ENCODE assay signal across 8 cellular contexts in the genomic region with DNA sequence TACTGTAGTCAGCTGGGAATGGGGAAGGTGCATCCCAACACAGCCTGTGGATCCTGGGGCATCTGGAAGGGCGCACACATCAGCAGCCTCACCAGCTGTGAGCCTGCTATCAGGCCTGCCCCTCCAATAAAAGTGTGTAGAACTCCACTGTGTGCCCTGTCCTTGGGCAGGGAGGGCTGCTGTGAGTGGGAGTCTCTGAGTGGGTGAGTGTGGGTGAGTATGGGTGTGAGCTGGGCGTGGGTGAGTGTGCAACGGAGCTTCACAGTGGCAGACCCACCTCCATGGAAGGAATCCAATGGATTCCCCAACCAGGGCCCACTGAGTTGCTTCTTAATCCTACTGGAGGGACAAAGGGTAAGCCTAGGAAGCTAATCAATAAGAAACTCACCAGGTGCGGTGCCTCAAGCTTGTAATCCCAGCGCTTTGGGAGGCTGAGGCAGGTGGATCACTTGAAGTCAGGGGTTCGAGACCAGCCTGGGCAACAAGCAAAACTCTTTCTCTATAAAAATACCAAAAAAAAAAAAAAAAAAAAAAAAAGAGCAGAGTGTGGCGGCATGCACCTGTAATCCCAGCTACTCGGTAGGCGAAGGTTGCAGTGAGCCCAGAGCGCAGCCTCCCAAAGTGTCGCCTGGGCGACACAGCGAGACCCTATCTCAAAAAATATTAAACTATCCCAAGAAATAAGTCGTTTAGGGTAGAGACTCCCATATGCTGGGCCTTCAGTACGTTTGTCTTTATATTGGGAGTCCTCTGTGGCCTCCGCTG. TPM values are rescaled to one million over a fixed set of nuclear protein-coding genes. Genes with fewer than 3 reads are reported as not detected.
A peak's percentile ranks its signal among the peaks of the same experiment; 100 is the strongest.
DNase-seq lines count a peak whose midpoint lies in the region; ATAC-seq and TF ChIP-seq lines count a peak whose summit lies in the region.

No MANE protein-coding gene starts in this region.

- peak overlapping the region in 9 of 10 donors; percentile 58 to 96 (median 82) for H3K4me3 ChIP-seq in heart right ventricle
- H3K4me3 ChIP-seq in muscle layer of duodenum (ENCODE audit: low read depth in 1 of 2, low read length in 2 of 2) = peak overlapping the region; percentile 81 to 88
- no peak overlapping the region for H3K4me3 ChIP-seq in aorta (ENCODE audit: low read length in 2 of 2)

- POLR2A ChIA-PET in MCF 10A (lab: Yijun Ruan, JAX) = interaction anchor here (0.7 to 2.3 kb wide), 12 partner anchors 11 to 68 kb away, joined by 3 to 15 read pairs (median 5); a partner anchor contains a TSS

- H3K4me1 ChIP-seq in heart right ventricle (peaks cover 0 to 36% (median 24%) of the 10 kb centered on the region in 9 donors), muscle layer of duodenum (ENCODE audit: control insufficient read depth in 1 of 2, insufficient read depth in 2 of 2, low read length in 2 of 2) (peaks cover 7 to 26% of the 10 kb centered on the region in 2 donors), aorta (ENCODE audit: control insufficient read depth in 1 of 2, insufficient read depth in 2 of 2, low read length in 2 of 2) (no peaks in the 10 kb centered on the region)

- no peak for TF ChIP-seq CTCF in heart right ventricle (IDR thresholded peaks at IDR 0.05)
- no peak for TF ChIP-seq CTCF in MCF 10A (IDR thresholded peaks at IDR 0.05; ENCODE audit: unreplicated experiment)

- H3K27ac ChIP-seq in heart right ventricle (peak overlapping the region in 8 of 10 donors; percentile 77 to 97 (median 90)), muscle layer of duodenum (ENCODE audit: low read length) (no peak overlapping the region), aorta (ENCODE audit: low read depth in 1 of 2, low read length in 2 of 2) (no peak overlapping the region)

- H3K27ac Mint-ChIP-seq in MCF 10A (ENCODE audit: low read depth, unreplicated experiment) = peak overlapping the region; percentile 84

- no peaks in the 10 kb centered on the region for H3K27me3 Mint-ChIP-seq in MCF 10A (ENCODE audit: insufficient read depth, unreplicated experiment)

- H3K36me3 ChIP-seq in heart right ventricle (peaks cover 3 to 50% (median 41%) of the 10 kb centered on the region in 9 donors), muscle layer of duodenum (ENCODE audit: control insufficient read depth in 1 of 2, insufficient read depth in 2 of 2, low read length in 2 of 2) (peaks cover 33 to 49% of the 10 kb centered on the region in 2 donors), aorta (ENCODE audit: control insufficient read depth in 1 of 2, insufficient read depth in 2 of 2, low read length in 1 of 2) (peaks cover 6 to 8% of the 10 kb centered on the region in 2 donors)

- H3K9me3 ChIP-seq in heart right ventricle (no peaks in the 10 kb centered on the region), muscle layer of duodenum (ENCODE audit: control insufficient read depth in 1 of 2, low read length in 2 of 2) (no peaks in the 10 kb centered on the region), aorta (ENCODE audit: control insufficient read depth, low read length) (no peaks in the 10 kb centered on the region)

- 75 to 76% methylated on average over 16 of the region's 16 CpGs for WGBS in heart right ventricle, 2 donors
- 71% methylated on average over 16 of the region's 16 CpGs for WGBS in aorta, 2 donors

- H3K9me3 Mint-ChIP-seq in MCF 10A (ENCODE audit: unreplicated experiment) = no peaks in the 10 kb centered on the region

- peak overlapping the region; percentile 77 for H3K4me3 Mint-ChIP-seq in MCF 10A (ENCODE audit: unreplicated experiment)

- H3K27me3 ChIP-seq in heart right ventricle = no peaks in the 10 kb centered on the region
- no peaks in the 10 kb centered on the region for H3K27me3 ChIP-seq in muscle layer of duodenum (ENCODE audit: low read depth, low read length)
- H3K27me3 ChIP-seq in aorta (ENCODE audit: control insufficient read depth in 1 of 2, insufficient read depth in 2 of 2, low read length in 1 of 2) = no peaks in the 10 kb centered on the region

- CTCF ChIA-PET in MCF 10A (lab: Yijun Ruan, JAX) = interaction anchor here (0.5 to 8.4 kb wide), 7 partner anchors 9 to 277 kb away, joined by 3 to 116 read pairs (median 41); a partner anchor contains a TSS

- peaks cover 6% of the 10 kb centered on the region for H3K4me1 Mint-ChIP-seq in MCF 10A (ENCODE audit: insufficient read depth, unreplicated experiment)

- peaks cover 57% of the 10 kb centered on the region for H3K36me3 Mint-ChIP-seq in MCF 10A (ENCODE audit: insufficient read depth, unreplicated experiment)

- intact Hi-C loops in heart right ventricle (cut with DNase I) (loop anchor here in 3 of 10 donors (10.0 kb wide), 3 partner anchors 71 to 311 kb away; a partner anchor contains a TSS), left ventricle myocardium superior (cut with micrococcal nuclease) (no loop called here), MCF 10A (cut with micrococcal nuclease) (loop anchor here (2.0 kb wide), 1 partner anchor 19 kb away; a partner anchor contains a TSS), aorta (cut with DNase I) (loop anchor here (1.0 to 10.0 kb wide), 3 partner anchors 19 to 81 kb away; a partner anchor contains a TSS)

- no peak for DNase-seq in heart right ventricle
- DNase-seq in left ventricle myocardium superior = no peak
- no peak for DNase-seq in MCF 10A (ENCODE audit: unreplicated experiment)
- DNase-seq in NOMO-1 treated with dmso at 0.1 percent for 144 hours (lab: John Stamatoyannopoulos, UW; ENCODE audit: unreplicated experiment) = no peak
- no peak for DNase-seq in 8988T
- DNase-seq in aorta = no peak
- no peak for DNase-seq in NCI-H1930 (lab: John Stamatoyannopoulos, UW)

- ATAC-seq in heart right ventricle (no peak), left ventricle myocardium superior (no peak), aorta (ENCODE audit: low FRiP score) (no peak)

- BruUV-seq in MCF 10A (replicated peaks; lab: Mats Ljungman, UMichigan) = TSS peak; percentile 34

RNA-seq across cellular contexts. Expression of a gene that starts 0.6 kb away (rescaled TPM):
- total RNA-seq in heart right ventricle = 10 to 100 TPM in 1 of 10 donors, 1 to 10 TPM in 9; 5.5 to 11.8 (median 7.6) TPM
- 1 to 10 TPM; 6.0 to 8.3 TPM for polyA plus RNA-seq in heart right ventricle
- total RNA-seq in left ventricle myocardium superior = 11.5 TPM
- total RNA-seq in MCF 10A (2022) = 21.5 and 29.0 TPM in 2 replicates
- 10 to 100 TPM in 1 of 2 donors, 1 to 10 TPM in 1; 5.9 to 12.3 TPM for total RNA-seq in aorta
- polyA plus RNA-seq in aorta = 1 to 10 TPM; 3.9 to 8.2 TPM

RNA-seq across cellular contexts. Expression of a gene that starts 19.0 kb away (rescaled TPM):
- total RNA-seq in heart right ventricle (10 to 100 TPM; 19.2 to 28.0 (median 24.7) TPM), left ventricle myocardium superior (24.4 TPM), MCF 10A (2022) (61.7 and 63.1 TPM in 2 replicates), aorta (10 to 100 TPM; 65.5 to 90.1 TPM)
- polyA plus RNA-seq in heart right ventricle (10 to 100 TPM; 26.0 to 26.4 TPM), aorta (10 to 100 TPM; 34.6 to 96.7 TPM)

RNA-seq across cellular contexts. Expression of a gene that starts 21.8 kb away (rescaled TPM):
- 10 to 100 TPM; 10.7 to 18.2 (median 14.6) TPM for total RNA-seq in heart right ventricle
- polyA plus RNA-seq in heart right ventricle = 10 to 100 TPM; 15.3 to 18.0 TPM
- 15.0 TPM for total RNA-seq in left ventricle myocardium superior
- total RNA-seq in MCF 10A (2022) = 23.6 and 25.5 TPM in 2 replicates
- 1 to 10 TPM; 7.3 to 7.7 TPM for total RNA-seq in aorta
- polyA plus RNA-seq in aorta = 10 to 100 TPM in 1 of 2 donors, 1 to 10 TPM in 1; 6.5 to 15.3 TPM

RNA-seq across cellular contexts. Expression of a gene that starts 40.2 kb away (rescaled TPM):
- total RNA-seq in heart right ventricle (10 to 100 TPM in 1 of 10 donors, 1 to 10 TPM in 9; 2.1 to 16.2 (median 4.4) TPM), left ventricle myocardium superior (3.3 TPM), MCF 10A (2022) (83.1 and 125 TPM in 2 replicates), aorta (1 to 10 TPM; 7.7 to 8.1 TPM)
- polyA plus RNA-seq in heart right ventricle (1 to 10 TPM; 4.6 to 4.8 TPM), aorta (1 to 10 TPM; 3.5 to 6.0 TPM)

RNA-seq across cellular contexts. Expression of a gene that starts 51.0 kb away (rescaled TPM):
- total RNA-seq in heart right ventricle (100 to 1,000 TPM in 4 of 10 donors, 10 to 100 TPM in 6; 78.3 to 157 (median 98.1) TPM), left ventricle myocardium superior (146 TPM), MCF 10A (2022) (42.1 and 42.4 TPM in 2 replicates), aorta (10 to 100 TPM; 56.7 to 82.4 TPM)
- polyA plus RNA-seq in heart right ventricle (10 to 100 TPM; 24.8 to 84.5 TPM), aorta (10 to 100 TPM; 19.2 to 49.2 TPM)

Comparison
In these comparisons a context has a peak if more than half of its experiments do, and no peak if none do; other contexts are left out.
1. H3K27ac ChIP-seq: peak in heart right ventricle (8 of 10); none in muscle layer of duodenum (single experiment) and aorta (0 of 2).
2. H3K4me3 ChIP-seq: peak in heart right ventricle (9 of 10) and muscle layer of duodenum (2 of 2); none in aorta (0 of 2).